In genomic region chr7:7642081-7642480, GRCh38 we compare ENCODE assay signal across 1 cellular context.
TF ChIP-seq lines count a peak whose summit lies in the region.

No MANE protein-coding gene starts in this region.

TF ChIP-seq in WTC11, 78 proteins besides CTCF, POLR2A, EP300 and RAD21 (continued from another document):
- TF ChIP-seq PREB (CRISPR knock-in tag; IDR thresholded peaks at IDR 0.05; ENCODE audit: borderline replicate concordance) (no peak), TEAD4 (CRISPR knock-in tag; IDR thresholded peaks at IDR 0.05) (no peak), ZNF219 (CRISPR knock-in tag; IDR thresholded peaks at IDR 0.05; ENCODE audit: borderline replicate concordance) (no peak), CBFB (CRISPR knock-in tag; IDR thresholded peaks at IDR 0.05; ENCODE audit: low read depth) (no peak), SMAD3 (CRISPR knock-in tag; IDR thresholded peaks at IDR 0.05; ENCODE audit: borderline replicate concordance) (no peak), SP1 (CRISPR knock-in tag; conservative IDR thresholded peaks at IDR 0.05) (no peak)
- TF ChIP-seq, protein P1, sequence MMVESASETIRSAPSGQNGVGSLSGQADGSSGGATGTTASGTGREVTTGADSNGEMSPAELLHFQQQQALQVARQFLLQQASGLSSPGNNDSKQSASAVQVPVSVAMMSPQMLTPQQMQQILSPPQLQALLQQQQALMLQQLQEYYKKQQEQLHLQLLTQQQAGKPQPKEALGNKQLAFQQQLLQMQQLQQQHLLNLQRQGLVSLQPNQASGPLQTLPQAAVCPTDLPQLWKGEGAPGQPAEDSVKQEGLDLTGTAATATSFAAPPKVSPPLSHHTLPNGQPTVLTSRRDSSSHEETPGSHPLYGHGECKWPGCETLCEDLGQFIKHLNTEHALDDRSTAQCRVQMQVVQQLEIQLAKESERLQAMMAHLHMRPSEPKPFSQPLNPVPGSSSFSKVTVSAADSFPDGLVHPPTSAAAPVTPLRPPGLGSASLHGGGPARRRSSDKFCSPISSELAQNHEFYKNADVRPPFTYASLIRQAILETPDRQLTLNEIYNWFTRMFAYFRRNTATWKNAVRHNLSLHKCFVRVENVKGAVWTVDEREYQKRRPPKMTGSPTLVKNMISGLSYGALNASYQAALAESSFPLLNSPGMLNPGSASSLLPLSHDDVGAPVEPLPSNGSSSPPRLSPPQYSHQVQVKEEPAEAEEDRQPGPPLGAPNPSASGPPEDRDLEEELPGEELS (CRISPR knock-in tag; IDR thresholded peaks at IDR 0.05), result no peak
- TF ChIP-seq, protein P2, sequence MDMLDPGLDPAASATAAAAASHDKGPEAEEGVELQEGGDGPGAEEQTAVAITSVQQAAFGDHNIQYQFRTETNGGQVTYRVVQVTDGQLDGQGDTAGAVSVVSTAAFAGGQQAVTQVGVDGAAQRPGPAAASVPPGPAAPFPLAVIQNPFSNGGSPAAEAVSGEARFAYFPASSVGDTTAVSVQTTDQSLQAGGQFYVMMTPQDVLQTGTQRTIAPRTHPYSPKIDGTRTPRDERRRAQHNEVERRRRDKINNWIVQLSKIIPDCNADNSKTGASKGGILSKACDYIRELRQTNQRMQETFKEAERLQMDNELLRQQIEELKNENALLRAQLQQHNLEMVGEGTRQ (CRISPR knock-in tag; IDR thresholded peaks at IDR 0.05), result no peak
